In genomic region chr19:45953676-45954075, GRCh38 we compare ENCODE assay signal across 19 cellular contexts. TPM values are rescaled to one million over a fixed set of nuclear protein-coding genes. Genes with fewer than 3 reads are reported as not detected.
A peak's percentile ranks its signal among the peaks of the same experiment; 100 is the strongest.
DNase-seq lines count a peak whose midpoint lies in the region; ATAC-seq and TF ChIP-seq lines count a peak whose summit lies in the region.
"Had no signal": no experiment of that assay in that cellular context is flagged by ENCODE, and none has a peak within 500 bp of the region (broad histone marks: within the 10 kb centered on the region; RNA-seq: fewer than 3 reads in every experiment).

No MANE protein-coding gene starts in this region.

- H3K36me3 Mint-ChIP-seq in MCF 10A (ENCODE audit: insufficient read depth, unreplicated experiment) (no peaks in the 10 kb centered on the region), endothelial cell (ENCODE audit: low read depth, unreplicated experiment) (peaks cover 52% of the 10 kb centered on the region)
- H3K36me3 Mint-ChIP-seq in stimulated activated effector memory CD8-positive, alpha-beta T cell treated with anti-CD3 and anti-CD28 coated beads, Interleukin-12 subunit alpha, Interleukin-12 subunit beta, amount 100 ng/mL, for 72 hours = no peaks in the 10 kb centered on the region
- H3K36me3 Mint-ChIP-seq: CD4-positive, alpha-beta memory T cell had no signal

- H3K4me3 Mint-ChIP-seq in MCF 10A (ENCODE audit: unreplicated experiment) = no peak overlapping the region
- peak overlapping the region; percentile 62 for H3K4me3 Mint-ChIP-seq in endothelial cell (ENCODE audit: unreplicated experiment)
- H3K4me3 Mint-ChIP-seq in stimulated activated effector memory CD8-positive, alpha-beta T cell treated with anti-CD3 and anti-CD28 coated beads, Interleukin-12 subunit alpha, Interleukin-12 subunit beta, amount 100 ng/mL, for 72 hours = peak overlapping the region; percentile 60

- H3K9me3 Mint-ChIP-seq in MCF 10A (ENCODE audit: unreplicated experiment) (no peaks in the 10 kb centered on the region), endothelial cell (ENCODE audit: unreplicated experiment) (no peaks in the 10 kb centered on the region)
- peaks cover 3% of the 10 kb centered on the region for H3K9me3 Mint-ChIP-seq in stimulated activated effector memory CD8-positive, alpha-beta T cell treated with anti-CD3 and anti-CD28 coated beads, Interleukin-12 subunit alpha, Interleukin-12 subunit beta, amount 100 ng/mL, for 72 hours

- ATAC-seq in stimulated activated effector memory CD8-positive, alpha-beta T cell treated with anti-CD3 and anti-CD28 coated beads, Interleukin-12 subunit alpha, Interleukin-12 subunit beta, amount 100 ng/mL, for 72 hours = no peak
- no peak for ATAC-seq in HG02678 (IDR thresholded peaks at IDR 0.05; ENCODE audit: unreplicated experiment)
- no peak for ATAC-seq in HG02798 (IDR thresholded peaks at IDR 0.05; ENCODE audit: poor library complexity, unreplicated experiment)
- no peak for ATAC-seq in foreskin keratinocyte
- ATAC-seq: naive thymus-derived CD4-positive, alpha-beta T cell had no signal

- POLR2A ChIA-PET in MCF 10A (lab: Yijun Ruan, JAX) = interaction anchor here (0.6 kb wide), 1 partner anchor 9 kb away, joined by 3 read pairs; no protein-coding TSS in a partner anchor

- intact Hi-C loops in MCF 10A (cut with micrococcal nuclease) = no loop called here
- intact Hi-C loops in breast epithelium (cut with DNase I; ENCODE audit: low total_unique reads) = no loop called here

- H3K27me3 ChIP-seq in breast epithelium = peaks cover 0 to 24% of the 10 kb centered on the region in 2 donors
- peaks cover 13% of the 10 kb centered on the region for H3K27me3 ChIP-seq in foreskin keratinocyte
- H3K27me3 ChIP-seq: vagina had no signal

- no peaks in the 10 kb centered on the region for H3K36me3 ChIP-seq in breast epithelium
- H3K36me3 ChIP-seq: ascending aorta, vagina had no signal

- no peak overlapping the region for H3K27ac Mint-ChIP-seq in MCF 10A (ENCODE audit: low read depth, unreplicated experiment)
- H3K27ac Mint-ChIP-seq in endothelial cell (ENCODE audit: unreplicated experiment) = peak overlapping the region; percentile 94
- no peak overlapping the region for H3K27ac Mint-ChIP-seq in stimulated activated effector memory CD8-positive, alpha-beta T cell treated with anti-CD3 and anti-CD28 coated beads, Interleukin-12 subunit alpha, Interleukin-12 subunit beta, amount 100 ng/mL, for 72 hours

- H3K4me1 Mint-ChIP-seq in MCF 10A (ENCODE audit: insufficient read depth, unreplicated experiment) (peaks cover 11% of the 10 kb centered on the region), endothelial cell (ENCODE audit: unreplicated experiment) (peaks cover 47% of the 10 kb centered on the region)
- peaks cover 16% of the 10 kb centered on the region for H3K4me1 Mint-ChIP-seq in stimulated activated effector memory CD8-positive, alpha-beta T cell treated with anti-CD3 and anti-CD28 coated beads, Interleukin-12 subunit alpha, Interleukin-12 subunit beta, amount 100 ng/mL, for 72 hours

- no peak for TF ChIP-seq POLR2A in breast epithelium (IDR thresholded peaks at IDR 0.05)

- CTCF ChIA-PET in MCF 10A (lab: Yijun Ruan, JAX) = no interaction called here

- no peak for TF ChIP-seq CTCF in MCF 10A (IDR thresholded peaks at IDR 0.05; ENCODE audit: unreplicated experiment)
- no peak for TF ChIP-seq CTCF in breast epithelium (IDR thresholded peaks at IDR 0.05)
- TF ChIP-seq CTCF in VCaP (conservative IDR thresholded peaks at IDR 0.05) = no peak
- TF ChIP-seq CTCF in endothelial cell (IDR thresholded peaks at IDR 0.05; ENCODE audit: unreplicated experiment) = no peak
- TF ChIP-seq CTCF in foreskin keratinocyte (conservative IDR thresholded peaks at IDR 0.05) = no peak

- no peak overlapping the region for H3K27ac ChIP-seq in breast epithelium
- peak overlapping the region; percentile 74 for H3K27ac ChIP-seq in VCaP
- no peak overlapping the region for H3K27ac ChIP-seq in foreskin keratinocyte
- H3K27ac ChIP-seq: ascending aorta, HL-60, RWPE1, vagina had no signal

- BruUV-seq in MCF 10A (replicated peaks; lab: Mats Ljungman, UMichigan) = no TSS peak

- H3K4me3 ChIP-seq in breast epithelium = no peak overlapping the region
- H3K4me3 ChIP-seq: ascending aorta had no signal

- H3K27me3 Mint-ChIP-seq in MCF 10A (ENCODE audit: insufficient read depth, unreplicated experiment) = peaks cover 9% of the 10 kb centered on the region
- peaks cover 13% of the 10 kb centered on the region for H3K27me3 Mint-ChIP-seq in endothelial cell (ENCODE audit: unreplicated experiment)

- peaks cover 0 to 5% of the 10 kb centered on the region in 2 donors for H3K9me3 ChIP-seq in breast epithelium
- H3K9me3 ChIP-seq: ascending aorta, vagina had no signal

- H3K4me1 ChIP-seq in breast epithelium (no peaks in the 10 kb centered on the region), foreskin keratinocyte (no peaks in the 10 kb centered on the region)

- DNase-seq in MCF 10A (ENCODE audit: unreplicated experiment) = peak; percentile 10
- DNase-seq in breast epithelium (ENCODE audit: low spot score in 2 of 2) = no peak
- no peak for DNase-seq in endothelial cell (ENCODE audit: low spot score)
- no peak for DNase-seq in stimulated activated effector memory CD8-positive, alpha-beta T cell treated with anti-CD3 and anti-CD28 coated beads, Interleukin-12 subunit alpha, Interleukin-12 subunit beta, amount 100 ng/mL, for 72 hours (ENCODE audit: low spot score in 2 of 2)
- no peak for DNase-seq in foreskin keratinocyte
- DNase-seq: activated gamma-delta T cell; CD4-positive, alpha-beta memory T cell; effector CD8-positive, alpha-beta T cell; KG1 had no signal

RNA-seq across cellular contexts. Expression of gene NOVA2, which starts 20.0 kb away (rescaled TPM):
- total RNA-seq in MCF 10A (2022) = not detected in 2 replicates
- total RNA-seq in breast epithelium = 1 to 10 TPM in 2 of 3 donors, under 1 TPM in 1; 0.59 to 3.6 (median 1.1) TPM
- total RNA-seq in endothelial cell (ENCODE audit: unreplicated experiment) = 86.0 TPM
- total RNA-seq in foreskin keratinocyte = not detected in 2 replicates
- under 0.01 TPM in 1 of 2 replicates, not detected in the other for polyA plus RNA-seq in foreskin keratinocyte
- total RNA-seq: CD4-positive, alpha-beta memory T cell had no signal
- polyA plus RNA-seq: CD4-positive, alpha-beta memory T cell; naive thymus-derived CD4-positive, alpha-beta T cell had no signal

RNA-seq across cellular contexts. Expression of gene NANOS2, which starts 39.1 kb away (rescaled TPM):
- total RNA-seq in MCF 10A (2022) (not detected in 2 replicates), breast epithelium (not detected), endothelial cell (ENCODE audit: unreplicated experiment) (not detected), foreskin keratinocyte (not detected in 2 replicates)
- not detected in 2 replicates for polyA plus RNA-seq in foreskin keratinocyte
- total RNA-seq: ascending aorta; CD4-positive, alpha-beta memory T cell; liver; naive thymus-derived CD4-positive, alpha-beta T cell; pulmonary artery endothelial cell; vagina had no signal
- polyA plus RNA-seq: CD4-positive, alpha-beta memory T cell; liver; naive thymus-derived CD4-positive, alpha-beta T cell had no signal

RNA-seq across cellular contexts. Expression of gene CCDC61, which starts 41.6 kb away (rescaled TPM):
- 17.5 and 18.9 TPM in 2 replicates for total RNA-seq in MCF 10A (2022)
- total RNA-seq in breast epithelium = 1 to 10 TPM; 7.0 to 8.8 (median 8.3) TPM
- total RNA-seq in endothelial cell (ENCODE audit: unreplicated experiment) = 9.5 TPM
- 9.8 and 12.3 TPM in 2 replicates for total RNA-seq in foreskin keratinocyte
- 16.2 and 16.7 TPM in 2 replicates for polyA plus RNA-seq in foreskin keratinocyte

RNA-seq across cellular contexts. Expression of gene MYPOP, which starts 51.3 kb away (rescaled TPM):
- total RNA-seq in MCF 10A (2022) = 5.5 and 7.0 TPM in 2 replicates
- total RNA-seq in breast epithelium = 1 to 10 TPM; 2.0 to 5.9 (median 2.4) TPM
- total RNA-seq in endothelial cell (ENCODE audit: unreplicated experiment) = 9.0 TPM
- 3.6 and 4.4 TPM in 2 replicates for total RNA-seq in foreskin keratinocyte
- polyA plus RNA-seq in foreskin keratinocyte = 7.1 and 8.1 TPM in 2 replicates

Comparison
In these comparisons a context has a peak if more than half of its experiments do, and no peak if none do; other contexts are left out.
1. RNA of gene NOVA2, which starts 20.0 kb away (total RNA-seq): 86.0 TPM in endothelial cell (single experiment); 0.59 to 3.6 TPM in breast epithelium, not detected in MCF 10A and not detected in foreskin keratinocyte; every median in the first group is over 10 times any median in the second.